Comparison of ENCODE assay signal across 38 cellular contexts in genomic region chr12:92706594-92706993, GRCh38. TPM values are rescaled to one million over a fixed set of nuclear protein-coding genes. Genes with fewer than 3 reads are reported as not detected.
"Had no signal": no experiment of that assay in that cellular context is flagged by ENCODE, and none has a peak within 500 bp of the region (broad histone marks: within the 10 kb centered on the region; RNA-seq: fewer than 3 reads in every experiment).

No MANE protein-coding gene starts in this region.

- FAIRE-seq: bronchial epithelial cell, TTC549 had no signal

- H3K9me3 ChIP-seq: ascending aorta had no signal

- H3K27me3 ChIP-seq: ascending aorta, cardiac muscle cell had no signal

- H3K27me3 Mint-ChIP-seq: activated CD4-positive, alpha-beta memory T cell treated with anti-CD3 and anti-CD28 coated beads, Interleukin-2, amount 10 ng/mL, durations not matched to agents 7 days and 5 days; activated CD4-positive, alpha-beta T cell treated with anti-CD3 and anti-CD28 coated beads for 36 hours; activated CD4-positive, alpha-beta T cell treated with anti-CD3 and anti-CD28 coated beads, Interleukin-2, amount 10 ng/mL, durations not matched to agents 7 days and 5 days; activated CD8-positive, alpha-beta memory T cell treated with anti-CD3 and anti-CD28 coated beads, Interleukin-2, amount 10 ng/mL, durations not matched to agents 7 days and 5 days; activated naive CD4-positive, alpha-beta T cell treated with anti-CD3 and anti-CD28 coated beads, Interleukin-2, amount 50 U/mL, for 24 hours; activated naive CD8-positive, alpha-beta T cell; activated naive CD8-positive, alpha-beta T cell treated with anti-CD3 and anti-CD28 coated beads, Interleukin-2, amount 10 ng/mL, durations not matched to agents 7 days and 5 days; activated naive CD8-positive, alpha-beta T cell treated with anti-CD3 and anti-CD28 coated beads, Interleukin-2, amount 50 U/mL, for 24 hours; activated T-cell treated with anti-CD3 and anti-CD28 coated beads, Interleukin-2, amount 50 U/mL, for 24 hours; brain had no signal

- H3K9me3 Mint-ChIP-seq: activated CD4-positive, alpha-beta T cell treated with anti-CD3 and anti-CD28 coated beads, Interleukin-2, amount 10 ng/mL, durations not matched to agents 7 days and 5 days; activated naive CD4-positive, alpha-beta T cell treated with anti-CD3 and anti-CD28 coated beads, Interleukin-2, amount 10 ng/mL, durations not matched to agents 7 days and 5 days; activated naive CD4-positive, alpha-beta T cell treated with anti-CD3 and anti-CD28 coated beads, Interleukin-2, amount 50 U/mL, for 24 hours; activated naive CD8-positive, alpha-beta T cell treated with anti-CD3 and anti-CD28 coated beads, Interleukin-2, amount 10 ng/mL, durations not matched to agents 7 days and 5 days; activated naive CD8-positive, alpha-beta T cell treated with anti-CD3 and anti-CD28 coated beads, Interleukin-2, amount 50 U/mL, for 24 hours; activated T-cell treated with anti-CD3 and anti-CD28 coated beads, Interleukin-2, amount 50 U/mL, for 24 hours; activated T-helper 2 cell treated with anti-CD3 and anti-CD28 coated beads, Interferon-gamma antibody, Interleukin-2, Interleukin-4, amounts not matched to agents 10 μg/mL and 5 μg/mL and 100 μg/mL, durations not matched to agents 14 hours and 24 hours and 36 hours; brain; T-helper 1 cell treated with Interleukin-12 subunit alpha and Interleukin-12 subunit beta and Interleukin-4 antibody, amounts not matched to agents 30 μg/mL and 1 μg/mL, for 36 hours had no signal

- H3K4me3 ChIP-seq: ascending aorta, cardiac muscle cell had no signal

- H3K4me1 ChIP-seq: ascending aorta had no signal

- H3K4me1 Mint-ChIP-seq: brain had no signal

- H3K4me3 Mint-ChIP-seq: activated CD4-positive, alpha-beta memory T cell treated with anti-CD3 and anti-CD28 coated beads, Interleukin-2, amount 10 ng/mL, durations not matched to agents 7 days and 5 days; activated CD4-positive, alpha-beta T cell treated with anti-CD3 and anti-CD28 coated beads for 36 hours; activated CD4-positive, alpha-beta T cell treated with anti-CD3 and anti-CD28 coated beads, Interleukin-2, amount 10 ng/mL, durations not matched to agents 7 days and 5 days; activated CD8-positive, alpha-beta memory T cell treated with anti-CD3 and anti-CD28 coated beads, Interleukin-2, amount 10 ng/mL, durations not matched to agents 7 days and 5 days; activated CD8-positive, alpha-beta T cell treated with anti-CD3 and anti-CD28 coated beads, Interleukin-2, amount 10 ng/mL, durations not matched to agents 7 days and 5 days; activated naive CD4-positive, alpha-beta T cell treated with anti-CD3 and anti-CD28 coated beads, Interleukin-2, amount 10 ng/mL, durations not matched to agents 7 days and 5 days; activated naive CD4-positive, alpha-beta T cell treated with anti-CD3 and anti-CD28 coated beads, Interleukin-2, amount 50 U/mL, for 24 hours; activated naive CD8-positive, alpha-beta T cell; activated naive CD8-positive, alpha-beta T cell treated with anti-CD3 and anti-CD28 coated beads, Interleukin-2, amount 10 ng/mL, durations not matched to agents 7 days and 5 days; activated naive CD8-positive, alpha-beta T cell treated with anti-CD3 and anti-CD28 coated beads, Interleukin-2, amount 50 U/mL, for 24 hours; activated T-cell treated with anti-CD3 and anti-CD28 coated beads, Interleukin-2, amount 50 U/mL, for 24 hours; brain; T-helper 1 cell treated with Interleukin-12 subunit alpha and Interleukin-12 subunit beta and Interleukin-4 antibody, amounts not matched to agents 30 μg/mL and 1 μg/mL, for 36 hours; T-helper 2 cell treated with Interferon-gamma antibody and Interleukin-4, amounts not matched to agents 5 μg/mL and 100 μg/mL, for 36 hours had no signal

- H3K36me3 Mint-ChIP-seq: activated CD8-positive, alpha-beta memory T cell treated with anti-CD3 and anti-CD28 coated beads, Interleukin-2, amount 10 ng/mL, durations not matched to agents 7 days and 5 days; activated naive CD4-positive, alpha-beta T cell treated with anti-CD3 and anti-CD28 coated beads, Interleukin-2, amount 10 ng/mL, durations not matched to agents 7 days and 5 days; activated naive CD4-positive, alpha-beta T cell treated with anti-CD3 and anti-CD28 coated beads, Interleukin-2, amount 50 U/mL, for 24 hours; activated naive CD8-positive, alpha-beta T cell; activated naive CD8-positive, alpha-beta T cell treated with anti-CD3 and anti-CD28 coated beads, Interleukin-2, amount 10 ng/mL, durations not matched to agents 7 days and 5 days; brain had no signal

- H3K27ac ChIP-seq: ascending aorta, cardiac muscle cell, VCaP had no signal

- ATAC-seq: activated CD4-positive, alpha-beta T cell treated with anti-CD3 and anti-CD28 coated beads for 36 hours; activated CD4-positive, CD25-positive, alpha-beta regulatory T cell treated with anti-CD3 and anti-CD28 coated beads, Interleukin-2, amount 50 U/mL, for 24 hours; activated CD8-positive, alpha-beta memory T cell treated with anti-CD3 and anti-CD28 coated beads, Interleukin-2, amount 10 ng/mL, durations not matched to agents 7 days and 5 days; activated CD8-positive, alpha-beta T cell treated with anti-CD3 and anti-CD28 coated beads, Interleukin-2, amount 10 ng/mL, durations not matched to agents 7 days and 5 days; activated naive CD8-positive, alpha-beta T cell treated with anti-CD3 and anti-CD28 coated beads, Interleukin-2, amount 50 U/mL, for 24 hours had no signal

- H3K36me3 ChIP-seq: ascending aorta, cardiac muscle cell had no signal

- DNase-seq: activated CD4-positive, alpha-beta memory T cell treated with anti-CD3 and anti-CD28 coated beads, Interleukin-2, amount 10 ng/mL, durations not matched to agents 7 days and 5 days; activated CD4-positive, alpha-beta T cell treated with anti-CD3 and anti-CD28 coated beads for 1 hour; activated CD4-positive, alpha-beta T cell treated with anti-CD3 and anti-CD28 coated beads for 36 hours; activated CD4-positive, alpha-beta T cell treated with anti-CD3 and anti-CD28 coated beads for 48 hours; activated CD4-positive, alpha-beta T cell treated with anti-CD3 and anti-CD28 coated beads, Interleukin-2, amount 10 ng/mL, durations not matched to agents 7 days and 5 days; activated CD4-positive, alpha-beta T cell treated with anti-CD3 and anti-CD28 coated beads, Interleukin-2, amount 50 U/mL, for 48 hours; activated CD4-positive, CD25-positive, alpha-beta regulatory T cell; activated CD8-positive, alpha-beta memory T cell treated with anti-CD3 and anti-CD28 coated beads for 24 hours; activated CD8-positive, alpha-beta memory T cell treated with anti-CD3 and anti-CD28 coated beads, Interleukin-2, amount 10 ng/mL, durations not matched to agents 7 days and 5 days; activated CD8-positive, alpha-beta memory T cell treated with anti-CD3 and anti-CD28 coated beads, Interleukin-2, amount 50 U/mL, for 48 hours; activated effector memory CD4-positive, alpha-beta T cell treated with Interleukin-2 at 50 U/mL for 16 hours; activated gamma-delta T cell; activated naive CD4-positive, alpha-beta T cell treated with anti-CD3 and anti-CD28 coated beads, Interleukin-2, amount 10 ng/mL, durations not matched to agents 7 days and 5 days; activated naive CD4-positive, alpha-beta T cell treated with Interleukin-2 at 50 U/mL for 16 hours; activated naive CD8-positive, alpha-beta T cell treated with anti-CD3 and anti-CD28 coated beads, Interleukin-2, amount 10 ng/mL, durations not matched to agents 7 days and 5 days; activated naive CD8-positive, alpha-beta T cell treated with anti-CD3 and anti-CD28 coated beads, Interleukin-2, amount 50 U/mL, for 24 hours; activated T-cell treated with anti-CD3 and anti-CD28 coated beads, Interleukin-2, amount 50 U/mL, for 24 hours; activated T-cell treated with anti-CD3 and anti-CD28 coated beads, Interleukin-2, amount 50 U/mL, for 48 hours; amygdala; anterior cingulate cortex; central memory CD4-positive, alpha-beta T cell; T-helper 1 cell; T-helper 2 cell; T-helper 9 cell had no signal

- H3K27ac Mint-ChIP-seq: activated CD4-positive, alpha-beta memory T cell treated with anti-CD3 and anti-CD28 coated beads, Interleukin-2, amount 10 ng/mL, durations not matched to agents 7 days and 5 days; activated CD4-positive, alpha-beta T cell treated with anti-CD3 and anti-CD28 coated beads for 36 hours; activated CD4-positive, alpha-beta T cell treated with anti-CD3 and anti-CD28 coated beads, Interleukin-2, amount 10 ng/mL, durations not matched to agents 7 days and 5 days; activated CD8-positive, alpha-beta T cell treated with anti-CD3 and anti-CD28 coated beads, Interleukin-2, amount 10 ng/mL, durations not matched to agents 7 days and 5 days; activated naive CD4-positive, alpha-beta T cell treated with anti-CD3 and anti-CD28 coated beads, Interleukin-2, amount 10 ng/mL, durations not matched to agents 7 days and 5 days; activated naive CD4-positive, alpha-beta T cell treated with anti-CD3 and anti-CD28 coated beads, Interleukin-2, amount 50 U/mL, for 24 hours; activated naive CD8-positive, alpha-beta T cell; activated naive CD8-positive, alpha-beta T cell treated with anti-CD3 and anti-CD28 coated beads, Interleukin-2, amount 50 U/mL, for 24 hours; activated T-cell treated with anti-CD3 and anti-CD28 coated beads, Interleukin-2, amount 50 U/mL, for 24 hours; activated T-helper 2 cell treated with anti-CD3 and anti-CD28 coated beads, Interferon-gamma antibody, Interleukin-2, Interleukin-4, amounts not matched to agents 10 μg/mL and 5 μg/mL and 100 μg/mL, durations not matched to agents 14 hours and 24 hours and 36 hours; brain; T-helper 1 cell treated with Interleukin-12 subunit alpha and Interleukin-12 subunit beta and Interleukin-4 antibody, amounts not matched to agents 30 μg/mL and 1 μg/mL, for 36 hours; T-helper 2 cell treated with Interferon-gamma antibody and Interleukin-4, amounts not matched to agents 5 μg/mL and 100 μg/mL, for 36 hours had no signal

RNA-seq across cellular contexts. Expression of gene PLEKHG7, which starts 3.8 kb away (rescaled TPM):
- total RNA-seq: activated CD4-positive, alpha-beta T cell treated with anti-CD3 and anti-CD28 coated beads for 36 hours; activated CD4-positive, alpha-beta T cell treated with anti-CD3 and anti-CD28 coated beads, Interleukin-2, amount 10 ng/mL, durations not matched to agents 7 days and 5 days; activated CD8-positive, alpha-beta memory T cell treated with anti-CD3 and anti-CD28 coated beads, Interleukin-2, amount 10 ng/mL, durations not matched to agents 7 days and 5 days; activated CD8-positive, alpha-beta T cell treated with anti-CD3 and anti-CD28 coated beads, Interleukin-2, amount 10 ng/mL, durations not matched to agents 7 days and 5 days; activated naive CD8-positive, alpha-beta T cell treated with anti-CD3 and anti-CD28 coated beads, Interleukin-2, amount 10 ng/mL, durations not matched to agents 7 days and 5 days; activated T-helper 2 cell treated with anti-CD3 and anti-CD28 coated beads, Interferon-gamma antibody, Interleukin-2, Interleukin-4, amounts not matched to agents 10 μg/mL and 5 μg/mL and 100 μg/mL, durations not matched to agents 14 hours and 24 hours and 36 hours; ascending aorta; bronchial epithelial cell; cardiac muscle cell; cerebellum had no signal
- polyA plus RNA-seq: cardiac muscle cell had no signal
